ENCODE assay signal across 25 cellular contexts in genomic region chr6:167717455-167717854, GRCh38.
A peak's percentile ranks its signal among the peaks of the same experiment; 100 is the strongest.
DNase-seq lines count a peak whose midpoint lies in the region; ATAC-seq, FAIRE-seq and TF ChIP-seq lines count a peak whose summit lies in the region.
"Had no signal": no experiment of that assay in that cellular context is flagged by ENCODE, and none has a peak within 500 bp of the region (broad histone marks: within the 10 kb centered on the region; RNA-seq: fewer than 3 reads in every experiment).

No MANE protein-coding gene starts in this region.

- ATAC-seq in activated CD8-positive, alpha-beta memory T cell treated with anti-CD3 and anti-CD28 coated beads, Interleukin-2, amount 10 ng/mL, durations not matched to agents 7 days and 5 days, result no peak
- ATAC-seq in upper lobe of right lung (no peak), HG03571 (IDR thresholded peaks at IDR 0.05; ENCODE audit: unreplicated experiment) (no peak)

- no peak overlapping the region for H3K4me3 Mint-ChIP-seq in activated CD8-positive, alpha-beta memory T cell treated with anti-CD3 and anti-CD28 coated beads, Interleukin-2, amount 10 ng/mL, durations not matched to agents 7 days and 5 days
- H3K4me3 Mint-ChIP-seq: CD4-positive, CD25-positive, alpha-beta regulatory T cell had no signal

- no peaks in the 10 kb centered on the region for H3K79me1 ChIP-seq in H1 (ENCODE audit: low read depth, low read length)

- 98% methylated on average over 9 of the region's 9 CpGs; no CpG with 5 or more reads in 1 of the 2 experiments for WGBS in H1 (ENCODE audit: extremely low coverage in 1 of 2, insufficient coverage in 1 of 2, insufficient read length in 1 of 2, insufficient replicate concordance in 2 of 2, low coverage in 1 of 2, low lambda C conversion rate in 2 of 2, missing lambda C conversion rate in 1 of 2), 2 experiments

- H3K36me3 Mint-ChIP-seq in activated CD8-positive, alpha-beta memory T cell treated with anti-CD3 and anti-CD28 coated beads, Interleukin-2, amount 10 ng/mL, durations not matched to agents 7 days and 5 days, result no peaks in the 10 kb centered on the region
- H3K36me3 Mint-ChIP-seq: CD4-positive, CD25-positive, alpha-beta regulatory T cell had no signal

- no peak overlapping the region for H2BK12ac ChIP-seq in H1 (ENCODE audit: low read depth, low read length)

- no peak overlapping the region for H3K4me2 ChIP-seq in H1 (ENCODE audit: insufficient read depth in 1 of 2, low read depth in 2 of 2, low read length in 2 of 2)

- peaks cover 31% of the 10 kb centered on the region for H3K27me3 Mint-ChIP-seq in activated CD8-positive, alpha-beta memory T cell treated with anti-CD3 and anti-CD28 coated beads, Interleukin-2, amount 10 ng/mL, durations not matched to agents 7 days and 5 days

- no peak overlapping the region for H3K4ac ChIP-seq in H1 (replicated peaks; ENCODE audit: insufficient read length, low read depth, low read length)

- CTCF ChIA-PET in activated CD8-positive, alpha-beta memory T cell treated with anti-CD3 and anti-CD28 coated beads, Interleukin-2, amount 10 ng/mL, durations not matched to agents 7 days and 5 days (lab: Charles Lee), result no interaction called here
- CTCF ChIA-PET in H1 (lab: Charles Lee; ENCODE audit: partially characterized antibody), result interaction anchor here (0.8 to 0.9 kb wide), 2 partner anchors 35 to 64 kb away, joined by 3 to 4 read pairs; no protein-coding TSS in a partner anchor

- H3K27ac Mint-ChIP-seq in activated CD8-positive, alpha-beta memory T cell treated with anti-CD3 and anti-CD28 coated beads, Interleukin-2, amount 10 ng/mL, durations not matched to agents 7 days and 5 days, result no peak overlapping the region
- H3K27ac Mint-ChIP-seq: CD4-positive, CD25-positive, alpha-beta regulatory T cell had no signal

- TF ChIP-seq CTCF in H1 (IDR thresholded peaks at IDR 0.05; ENCODE audit: control extremely low read depth in 1 of 3, insufficient read depth in 1 of 3, low read depth in 1 of 3, low read length in 3 of 3), result no peak
- TF ChIP-seq CTCF in upper lobe of right lung (IDR thresholded peaks at IDR 0.05), result no peak

- no peak overlapping the region for H4K8ac ChIP-seq in H1 (ENCODE audit: extremely low read depth, insufficient read depth, low read length)

- H3K27me3 ChIP-seq in H1 (replicated peaks in 1 of 4; ENCODE audit: control insufficient read depth in 3 of 4, extremely low read depth in 1 of 4, insufficient read depth in 3 of 4, low read length in 3 of 4) (no peaks in the 10 kb centered on the region; a peak in 1 of 7 replicates), upper lobe of right lung (no peaks in the 10 kb centered on the region)

- no peaks in the 10 kb centered on the region for H3K79me2 ChIP-seq in H1 (ENCODE audit: control insufficient read depth in 1 of 2, insufficient read depth in 2 of 2, low read length in 2 of 2)

- 0 out of 2 replicates have a peak overlapping the region, but pooled peaks have one; percentile 8 for H2BK15ac ChIP-seq in H1 (ENCODE audit: low read length)

- no peak overlapping the region for H3K14ac ChIP-seq in H1 (ENCODE audit: insufficient read length)

- FAIRE-seq in H1 (lab: Jason Lieb, UNC), result no peak
- FAIRE-seq: GM12892, HTR-8/SVneo had no signal

- H4K5ac ChIP-seq in H1 (ENCODE audit: insufficient read length, low read depth, low read length), result no peak overlapping the region

- DNase-seq in activated CD8-positive, alpha-beta memory T cell treated with anti-CD3 and anti-CD28 coated beads, Interleukin-2, amount 10 ng/mL, durations not matched to agents 7 days and 5 days, result peak; percentile 23
- DNase-seq in activated CD8-positive, alpha-beta memory T cell treated with anti-CD3 and anti-CD28 coated beads, Interleukin-2, amount 50 U/mL, for 48 hours, result no peak
- DNase-seq in H1 (ENCODE audit: low read depth in 1 of 2, low spot score in 2 of 2), result no peak
- peak; percentile 60 for DNase-seq in mesenteric fat pad (ENCODE audit: low spot score)
- peak; percentile 42 for DNase-seq in upper lobe of right lung
- DNase-seq in kidney glomerular epithelial cell (lab: John Stamatoyannopoulos, UW), result no peak
- DNase-seq in posterior vena cava (ENCODE audit: low spot score), result no peak
- DNase-seq: 8988T; ACHN; BE2C; CD4-positive, CD25-positive, alpha-beta regulatory T cell; DMS153; DND-41; KBM-7; MG63; NCI-H1105 treated with DMSO at 0.1 percent for 48 hours; NCI-H146; NCI-H1930; NCI-H2107; NCI-H524 treated with DMSO at 0.1 percent for 48 hours; Right ventricle myocardium superior; RPMI8226 had no signal

- peaks cover 4% of the 10 kb centered on the region for H3K9me3 Mint-ChIP-seq in activated CD8-positive, alpha-beta memory T cell treated with anti-CD3 and anti-CD28 coated beads, Interleukin-2, amount 10 ng/mL, durations not matched to agents 7 days and 5 days (ENCODE audit: low read depth)

- H3K9me3 ChIP-seq in H1 (ENCODE audit: insufficient read depth in 2 of 2, low read depth in 1 of 2, low read length in 1 of 2), result no peaks in the 10 kb centered on the region
- H3K9me3 ChIP-seq in upper lobe of right lung, result no peaks in the 10 kb centered on the region
- H3K9me3 ChIP-seq: BE2C, MG63 had no signal

- no peak overlapping the region for H2BK5ac ChIP-seq in H1 (ENCODE audit: low read depth, low read length)

- H2AFZ ChIP-seq in H1 (ENCODE audit: low read length), result no peak overlapping the region

- H3K27ac ChIP-seq in H1 (ENCODE audit: low read depth, low read length) (no peak overlapping the region), upper lobe of right lung (no peak overlapping the region)

- no peak overlapping the region for H3K18ac ChIP-seq in H1 (ENCODE audit: extremely low read depth, low read length)

- H3K23me2 ChIP-seq in H1 (ENCODE audit: low read depth, low read length), result no peaks in the 10 kb centered on the region

- H2BK120ac ChIP-seq in H1 (replicated peaks; ENCODE audit: low read depth, low read length), result no peak overlapping the region

- no peaks in the 10 kb centered on the region for H4K20me1 ChIP-seq in H1 (replicated peaks in 1 of 2; ENCODE audit: control insufficient read depth in 1 of 2, insufficient read depth in 2 of 2, low read length in 2 of 2)

- no peaks in the 10 kb centered on the region for H3K4me1 Mint-ChIP-seq in activated CD8-positive, alpha-beta memory T cell treated with anti-CD3 and anti-CD28 coated beads, Interleukin-2, amount 10 ng/mL, durations not matched to agents 7 days and 5 days
- H3K4me1 Mint-ChIP-seq: CD4-positive, CD25-positive, alpha-beta regulatory T cell had no signal

- no peak for TF ChIP-seq POLR2A in H1 (IDR thresholded peaks at IDR 0.05; ENCODE audit: control extremely low read depth in 1 of 2, low read depth in 2 of 2, low read length in 2 of 2)

- H3K23ac ChIP-seq in H1 (ENCODE audit: insufficient read length), result no peak overlapping the region

- H3K56ac ChIP-seq in H1 (replicated peaks; ENCODE audit: insufficient read length, low read depth, low read length), result no peak overlapping the region

- no peak for TF ChIP-seq RAD21 in H1 (IDR thresholded peaks at IDR 0.05 in 1 of 2, conservative IDR thresholded peaks at IDR 0.05 in 1 of 2; ENCODE audit: low read depth in 2 of 2, low read length in 2 of 2)

- no peak overlapping the region for H3K9ac ChIP-seq in H1 (replicated peaks in 1 of 4; ENCODE audit: extremely low read depth in 1 of 4, low read depth in 3 of 4, low read length in 3 of 4)

- POLR2A ChIA-PET in H1 (lab: Charles Lee; ENCODE audit: partially characterized antibody), result no interaction called here

- no peak overlapping the region for H3K4me3 ChIP-seq in H1 (ENCODE audit: extremely low read depth in 1 of 4, insufficient read depth in 2 of 4, low read depth in 3 of 4, low read length in 4 of 4)
- no peak overlapping the region for H3K4me3 ChIP-seq in upper lobe of right lung
- H3K4me3 ChIP-seq: MG63 had no signal

- H4K91ac ChIP-seq in H1 (replicated peaks; ENCODE audit: insufficient read length, low read length), result no peak overlapping the region

- TF ChIP-seq EP300 in H1 (IDR thresholded peaks at IDR 0.05; ENCODE audit: borderline replicate concordance in 1 of 2, low read depth in 2 of 2, low read length in 2 of 2), result no peak

- H2BK20ac ChIP-seq in H1 (ENCODE audit: low read length), result no peak overlapping the region

- H3K4me1 ChIP-seq in H1 (replicated peaks in 1 of 4; ENCODE audit: control insufficient read depth in 3 of 4, insufficient read depth in 4 of 4, low read length in 3 of 4) (peaks cover 0 to 6% (median 1%) of the 10 kb centered on the region in 4 experiments; a peak in 3 of 7 replicates), upper lobe of right lung (no peaks in the 10 kb centered on the region)
- H3K4me1 ChIP-seq: BE2C had no signal

- no peaks in the 10 kb centered on the region for H3K36me3 ChIP-seq in H1 (ENCODE audit: control insufficient read depth in 2 of 4, insufficient read depth in 4 of 4, low read length in 3 of 4)
- H3K36me3 ChIP-seq in upper lobe of right lung, result no peaks in the 10 kb centered on the region
- H3K36me3 ChIP-seq: BE2C, MG63 had no signal

- intact Hi-C loops in upper lobe of right lung (cut with DNase I) (no loop called here), posterior vena cava (cut with DNase I) (no loop called here)

- H2AK5ac ChIP-seq in H1 (ENCODE audit: low read depth, low read length), result no peak overlapping the region

TF ChIP-seq in H1, 55 proteins besides CTCF, POLR2A, EP300 and RAD21 (continues in another document):
- TF ChIP-seq BCL11A (IDR thresholded peaks at IDR 0.05; ENCODE audit: low read depth in 2 of 2, low read length in 2 of 2), result no peak
- no peak for TF ChIP-seq TBP (IDR thresholded peaks at IDR 0.05; ENCODE audit: low read depth, low read length)
- TF ChIP-seq JUND (IDR thresholded peaks at IDR 0.05; ENCODE audit: low read length), result no peak

Comparison
In these comparisons a context has a peak if more than half of its experiments do, and no peak if none do; other contexts are left out.
1. DNase-seq: peak in activated CD8-positive, alpha-beta memory T cell treated with anti-CD3 and anti-CD28 coated beads, Interleukin-2, amount 10 ng/mL, durations not matched to agents 7 days and 5 days (single experiment), mesenteric fat pad (single experiment) and upper lobe of right lung (single experiment); none in activated CD8-positive, alpha-beta memory T cell treated with anti-CD3 and anti-CD28 coated beads, Interleukin-2, amount 50 U/mL, for 48 hours (single experiment), H1 (0 of 2), kidney glomerular epithelial cell (single experiment) and posterior vena cava (single experiment).